Comparison of ENCODE assay signal across 1 cellular context in genomic region chr19:42270346-42271044, GRCh38.
TF ChIP-seq lines count a peak whose summit lies in the region.

No MANE protein-coding gene starts in this region.

TF ChIP-seq in IMR-90, 13 proteins besides CTCF, POLR2A, EP300 and RAD21:
- TF ChIP-seq SMC3 (IDR thresholded peaks at IDR 0.05; ENCODE audit: low read depth, low read length) = no peak
- TF ChIP-seq BHLHE40 (IDR thresholded peaks at IDR 0.05; ENCODE audit: low read depth, low read length) = no peak
- no peak for TF ChIP-seq RFX5 (IDR thresholded peaks at IDR 0.05; ENCODE audit: low read depth, low read length)
- TF ChIP-seq CHD1 (IDR thresholded peaks at IDR 0.05; ENCODE audit: low read depth, low read length) = no peak
- no peak for TF ChIP-seq MXI1 (IDR thresholded peaks at IDR 0.05; ENCODE audit: borderline replicate concordance, low read depth, low read length)
- no peak for TF ChIP-seq USF2 (IDR thresholded peaks at IDR 0.05; ENCODE audit: low read depth, low read length)
- TF ChIP-seq MAZ (IDR thresholded peaks at IDR 0.05; ENCODE audit: borderline replicate concordance, low read depth, low read length) = no peak; the same call in 1 of the 2 replicates
- no peak for TF ChIP-seq RCOR1 (IDR thresholded peaks at IDR 0.05; ENCODE audit: insufficient replicate concordance, low read length)
- no peak for TF ChIP-seq CEBPB (IDR thresholded peaks at IDR 0.05; ENCODE audit: low read depth, low read length)
- TF ChIP-seq NFE2L2 (IDR thresholded peaks at IDR 0.05; ENCODE audit: low read depth, low read length) = no peak
- TF ChIP-seq, protein P1, sequence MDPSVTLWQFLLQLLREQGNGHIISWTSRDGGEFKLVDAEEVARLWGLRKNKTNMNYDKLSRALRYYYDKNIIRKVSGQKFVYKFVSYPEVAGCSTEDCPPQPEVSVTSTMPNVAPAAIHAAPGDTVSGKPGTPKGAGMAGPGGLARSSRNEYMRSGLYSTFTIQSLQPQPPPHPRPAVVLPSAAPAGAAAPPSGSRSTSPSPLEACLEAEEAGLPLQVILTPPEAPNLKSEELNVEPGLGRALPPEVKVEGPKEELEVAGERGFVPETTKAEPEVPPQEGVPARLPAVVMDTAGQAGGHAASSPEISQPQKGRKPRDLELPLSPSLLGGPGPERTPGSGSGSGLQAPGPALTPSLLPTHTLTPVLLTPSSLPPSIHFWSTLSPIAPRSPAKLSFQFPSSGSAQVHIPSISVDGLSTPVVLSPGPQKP (IDR thresholded peaks at IDR 0.05; ENCODE audit: borderline replicate concordance, low read depth, low read length) = no peak
- TF ChIP-seq MAFK (IDR thresholded peaks at IDR 0.05; ENCODE audit: low read depth, low read length) = no peak
- TF ChIP-seq FOS (IDR thresholded peaks at IDR 0.05; ENCODE audit: low read depth, low read length) = no peak
